8 cellular contexts compared by ENCODE assay signal in the genomic region with DNA sequence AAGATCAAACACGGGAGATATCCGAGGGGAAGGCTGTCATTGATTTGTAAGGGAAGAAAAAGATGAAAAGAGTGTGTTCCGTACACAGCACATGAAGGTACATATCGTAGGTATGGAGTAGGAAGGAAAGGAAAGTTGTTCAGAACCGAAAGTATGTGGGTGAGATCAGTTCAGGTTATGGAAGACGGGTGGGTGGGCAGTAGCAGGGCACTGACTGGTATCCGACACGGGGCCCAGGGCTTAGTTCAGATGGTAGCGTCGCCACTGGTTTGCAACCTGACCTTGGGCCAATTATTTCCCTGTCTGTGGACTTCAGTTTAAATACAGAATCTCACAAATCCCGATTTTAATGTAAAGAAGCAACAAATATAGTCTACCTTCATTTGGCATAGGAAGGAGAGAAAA. TPM values are rescaled to one million over a fixed set of nuclear protein-coding genes. Genes with fewer than 3 reads are reported as not detected.
DNase-seq lines count a peak whose midpoint lies in the region; ATAC-seq and TF ChIP-seq lines count a peak whose summit lies in the region.

No MANE protein-coding gene starts in this region.

- peak overlapping the region; percentile 91 for H3K4me3 Mint-ChIP-seq in activated T-cell treated with anti-CD3 and anti-CD28 coated beads, Interleukin-2, amount 50 U/mL, for 4 hours
- peak overlapping the region; percentile 98 for H3K4me3 Mint-ChIP-seq in glutamatergic neuron (ENCODE audit: unreplicated experiment)

- peak overlapping the region; percentile 98 for H3K27ac Mint-ChIP-seq in glutamatergic neuron (ENCODE audit: unreplicated experiment)

- peaks cover 51% of the 10 kb centered on the region for H3K4me1 Mint-ChIP-seq in activated T-cell treated with anti-CD3 and anti-CD28 coated beads, Interleukin-2, amount 50 U/mL, for 4 hours (ENCODE audit: low read depth)
- peaks cover 41% of the 10 kb centered on the region for H3K4me1 Mint-ChIP-seq in glutamatergic neuron (ENCODE audit: low read depth, unreplicated experiment)

- TF ChIP-seq CTCF in glutamatergic neuron (IDR thresholded peaks at IDR 0.05; ENCODE audit: partially characterized antibody, unreplicated experiment), result no peak
- TF ChIP-seq CTCF in sigmoid colon (IDR thresholded peaks at IDR 0.05), result no peak

- no peaks in the 10 kb centered on the region for H3K27me3 Mint-ChIP-seq in activated T-cell treated with anti-CD3 and anti-CD28 coated beads, Interleukin-2, amount 50 U/mL, for 4 hours (ENCODE audit: low read depth)
- peaks cover 25% of the 10 kb centered on the region for H3K27me3 Mint-ChIP-seq in glutamatergic neuron (ENCODE audit: unreplicated experiment)

- peaks cover 0 to 54% (median 47%) of the 10 kb centered on the region in 4 donors for H3K4me1 ChIP-seq in sigmoid colon

- H3K9me3 Mint-ChIP-seq in activated T-cell treated with anti-CD3 and anti-CD28 coated beads, Interleukin-2, amount 50 U/mL, for 4 hours, result no peaks in the 10 kb centered on the region
- H3K9me3 Mint-ChIP-seq in glutamatergic neuron (ENCODE audit: unreplicated experiment), result peaks cover 36% of the 10 kb centered on the region

- peaks cover 9% of the 10 kb centered on the region for H3K36me3 Mint-ChIP-seq in activated T-cell treated with anti-CD3 and anti-CD28 coated beads, Interleukin-2, amount 50 U/mL, for 4 hours (ENCODE audit: insufficient read depth)
- peaks cover 20% of the 10 kb centered on the region for H3K36me3 Mint-ChIP-seq in glutamatergic neuron (ENCODE audit: unreplicated experiment)

- peak in 1 of 2 donors; percentile 6 for ATAC-seq in activated T-cell treated with anti-CD3 and anti-CD28 coated beads, Interleukin-2, amount 50 U/mL, for 4 hours
- ATAC-seq in HG02642 (IDR thresholded peaks at IDR 0.05; ENCODE audit: poor library complexity, unreplicated experiment) (no peak), GM21423 (IDR thresholded peaks at IDR 0.05; ENCODE audit: unreplicated experiment) (no peak), GM18498 (IDR thresholded peaks at IDR 0.05; ENCODE audit: unreplicated experiment) (no peak)

- H3K9me3 ChIP-seq in sigmoid colon, result no peaks in the 10 kb centered on the region

- peak; percentile 11 to 19 for DNase-seq in activated CD4-positive, alpha-beta T cell treated with anti-CD3 and anti-CD28 coated beads for 24 hours (ENCODE audit: low read depth in 2 of 2)
- DNase-seq in activated CD4-positive, alpha-beta T cell treated with anti-CD3 and anti-CD28 coated beads for 1 hour, result no peak
- peak; percentile 21 for DNase-seq in activated T-cell treated with anti-CD3 and anti-CD28 coated beads, Interleukin-2, amount 50 U/mL, for 4 hours
- DNase-seq in glutamatergic neuron (no peak), sigmoid colon (peak; percentile 65)

- peak overlapping the region; percentile 98 to 100 (median 99) for H3K27ac ChIP-seq in sigmoid colon

- intact Hi-C loops in sigmoid colon (cut with DNase I), result no loop called here

- no peaks in the 10 kb centered on the region for H3K36me3 ChIP-seq in sigmoid colon

- no peak for TF ChIP-seq EP300 in sigmoid colon (IDR thresholded peaks at IDR 0.05)

- whole genome bisulfite sequencing in sigmoid colon, 2 donors, result 2% methylated on average over 11 of the region's 11 CpGs

- peak overlapping the region; percentile 67 to 98 (median 94) for H3K4me3 ChIP-seq in sigmoid colon

- TF ChIP-seq POLR2A in sigmoid colon (IDR thresholded peaks at IDR 0.05), result no peak

- no peaks in the 10 kb centered on the region for H3K27me3 ChIP-seq in sigmoid colon

RNA-seq across cellular contexts. Expression of a gene that starts 27.8 kb away (rescaled TPM):
- under 1 TPM in 1 of 3 donors, not detected in 2; 0.30 TPM for total RNA-seq in activated T-cell treated with anti-CD3 and anti-CD28 coated beads, Interleukin-2, amount 50 U/mL, for 4 hours
- total RNA-seq in glutamatergic neuron (ENCODE audit: unreplicated experiment) (0.71 TPM), sigmoid colon (not detected)
- not detected for polyA plus RNA-seq in sigmoid colon

Comparison
In these comparisons a context has a peak if more than half of its experiments do, and no peak if none do; other contexts are left out.
1. DNase-seq: peak in activated CD4-positive, alpha-beta T cell treated with anti-CD3 and anti-CD28 coated beads for 24 hours (2 of 2), activated T-cell treated with anti-CD3 and anti-CD28 coated beads, Interleukin-2, amount 50 U/mL, for 4 hours (single experiment) and sigmoid colon (single experiment); none in activated CD4-positive, alpha-beta T cell treated with anti-CD3 and anti-CD28 coated beads for 1 hour (single experiment) and glutamatergic neuron (single experiment).